In genomic region chrX:42384956-42385355, GRCh38 we compare ENCODE assay signal across 23 cellular contexts.
A peak's percentile ranks its signal among the peaks of the same experiment; 100 is the strongest.
DNase-seq lines count a peak whose midpoint lies in the region; ATAC-seq and TF ChIP-seq lines count a peak whose summit lies in the region.
"Had no signal": no experiment of that assay in that cellular context is flagged by ENCODE, and none has a peak within 500 bp of the region (broad histone marks: within the 10 kb centered on the region; RNA-seq: fewer than 3 reads in every experiment).

No MANE protein-coding gene starts in this region.

- H4K20me1 ChIP-seq in MM.1S (ENCODE audit: insufficient read depth, low read length), result no peaks in the 10 kb centered on the region
- H4K20me1 ChIP-seq: BLaER1 had no signal

- H3K27ac Mint-ChIP-seq in MCF 10A (ENCODE audit: low read depth, unreplicated experiment), result no peak overlapping the region
- H3K27ac Mint-ChIP-seq: memory B cell, T-cell had no signal

- no peak overlapping the region for H2AK5ac ChIP-seq in mesendoderm (ENCODE audit: low read length)

- peaks cover 0 to 36% of the 10 kb centered on the region in 2 donors for H3K27me3 ChIP-seq in breast epithelium
- H3K27me3 ChIP-seq in foreskin keratinocyte, result no peaks in the 10 kb centered on the region
- H3K27me3 ChIP-seq in MM.1S (replicated peaks; ENCODE audit: insufficient read depth, low read length), result no peaks in the 10 kb centered on the region
- no peaks in the 10 kb centered on the region for H3K27me3 ChIP-seq in mesendoderm (ENCODE audit: insufficient read depth, low read length, poor library complexity)
- no peaks in the 10 kb centered on the region for H3K27me3 ChIP-seq in BE2C
- H3K27me3 ChIP-seq: colonic mucosa had no signal

- H3K56ac ChIP-seq in mesendoderm (ENCODE audit: low read length), result no peak overlapping the region

- H3F3A ChIP-seq in MM.1S (ENCODE audit: insufficient read depth, low read length), result no peaks in the 10 kb centered on the region

- H3K79me2 ChIP-seq in MM.1S (ENCODE audit: low read length) (no peaks in the 10 kb centered on the region), mesendoderm (ENCODE audit: control insufficient read depth, insufficient read depth, low read length) (no peaks in the 10 kb centered on the region)

- no peak for TF ChIP-seq POLR2A in breast epithelium (IDR thresholded peaks at IDR 0.05)

- no peak overlapping the region for H2AFZ ChIP-seq in MM.1S (ENCODE audit: low read length)

- intact Hi-C loops in MCF 10A (cut with micrococcal nuclease), result no loop called here
- intact Hi-C loops in breast epithelium (cut with DNase I; ENCODE audit: low total_unique reads), result no loop called here

- peaks cover 81% of the 10 kb centered on the region for H3K27me3 Mint-ChIP-seq in MCF 10A (ENCODE audit: insufficient read depth, unreplicated experiment)
- H3K27me3 Mint-ChIP-seq: effector memory CD8-positive, alpha-beta T cell had no signal

- no peaks in the 10 kb centered on the region for H3K79me1 ChIP-seq in mesendoderm (ENCODE audit: low read length)

- no CpG with 5 or more reads among the region's 1 CpG for WGBS in mesendoderm (ENCODE audit: extremely low coverage, insufficient coverage, low lambda C conversion rate)

- H3K4me3 ChIP-seq in breast epithelium (no peak overlapping the region), MM.1S (ENCODE audit: low read length) (no peak overlapping the region), mesendoderm (ENCODE audit: low read length) (no peak overlapping the region), BE2C (ENCODE audit: low read depth, low read length) (no peak overlapping the region)
- H3K4me3 ChIP-seq: A549, BLaER1, colonic mucosa, prostate gland had no signal

- H3K4me2 ChIP-seq in MM.1S (ENCODE audit: low read depth, low read length), result no peak overlapping the region
- H3K4me2 ChIP-seq in mesendoderm (ENCODE audit: low read length), result no peak overlapping the region
- H3K4me2 ChIP-seq: A549, BLaER1 had no signal

- H4K8ac ChIP-seq in mesendoderm (ENCODE audit: low read depth, low read length), result no peak overlapping the region

- H3K9ac ChIP-seq in MM.1S (ENCODE audit: low read length) (no peak overlapping the region), mesendoderm (ENCODE audit: low read length) (no peak overlapping the region)
- H3K9ac ChIP-seq: BLaER1 had no signal

- ATAC-seq in foreskin keratinocyte (peak; percentile 68), HG03095 (IDR thresholded peaks at IDR 0.05; ENCODE audit: unreplicated experiment) (no peak)
- ATAC-seq: A549; effector memory CD8-positive, alpha-beta T cell; T-cell had no signal

- H3K36me3 Mint-ChIP-seq in MCF 10A (ENCODE audit: insufficient read depth, unreplicated experiment), result no peaks in the 10 kb centered on the region
- H3K36me3 Mint-ChIP-seq: memory B cell, T-cell had no signal

- POLR2A ChIA-PET in MCF 10A (lab: Yijun Ruan, JAX), result interaction anchor here (1.2 kb wide), 1 partner anchor 9 kb away, joined by 3 read pairs; no protein-coding TSS in a partner anchor

- no peak overlapping the region for H3K4ac ChIP-seq in mesendoderm (ENCODE audit: low read depth, low read length)

- CTCF ChIA-PET in MCF 10A (lab: Yijun Ruan, JAX), result interaction anchor here (0.9 to 1.1 kb wide), 2 partner anchors 9 to 14 kb away, joined by 3 to 4 read pairs; no protein-coding TSS in a partner anchor

- H2BK5ac ChIP-seq in mesendoderm (ENCODE audit: low read length), result no peak overlapping the region

- no peaks in the 10 kb centered on the region for H3K4me1 Mint-ChIP-seq in MCF 10A (ENCODE audit: insufficient read depth, unreplicated experiment)

- no peak overlapping the region for H2BK120ac ChIP-seq in mesendoderm (ENCODE audit: low read depth, low read length)

- DNase-seq in MCF 10A (ENCODE audit: unreplicated experiment) (peak; percentile 69), breast epithelium (ENCODE audit: low spot score in 2 of 2) (no peak), SK-MEL-5 (ENCODE audit: low read depth, low spot score) (peak; percentile 22), foreskin keratinocyte (peak in 1 of 2 donors; percentile 25), MM.1S (no peak), mesendoderm (no peak), BE2C (no peak)
- DNase-seq: activated CD4-positive, alpha-beta T cell treated with anti-CD3 and anti-CD28 coated beads for 1 hour; activated naive CD4-positive, alpha-beta T cell; activated T-cell treated with anti-CD3 and anti-CD28 coated beads, Interleukin-2, amount 50 U/mL, for 1 hour; colonic mucosa; COR-L47; effector memory CD8-positive, alpha-beta T cell; glutamatergic neuron; IMR-90; NCI-H2081; T-cell; trophoblast cell had no signal

- no peak overlapping the region for H3K23ac ChIP-seq in mesendoderm (ENCODE audit: low read length)

- in situ Hi-C loops in SK-MEL-5 (cut with HindIII; ENCODE audit: low pct_unique_long_range_greater_than_20kb, low sequenced_read_pairs), result no loop called here

- H3K4me3 Mint-ChIP-seq in MCF 10A (ENCODE audit: unreplicated experiment), result no peak overlapping the region
- H3K4me3 Mint-ChIP-seq: effector memory CD8-positive, alpha-beta T cell; memory B cell; T-cell had no signal

- no peak for TF ChIP-seq CTCF in MCF 10A (IDR thresholded peaks at IDR 0.05; ENCODE audit: unreplicated experiment)
- TF ChIP-seq CTCF in breast epithelium (IDR thresholded peaks at IDR 0.05), result no peak
- no peak for TF ChIP-seq CTCF in foreskin keratinocyte (conservative IDR thresholded peaks at IDR 0.05)
- TF ChIP-seq CTCF in MM.1S (IDR thresholded peaks at IDR 0.05; ENCODE audit: low read length), result no peak
- TF ChIP-seq CTCF in BE2C (IDR thresholded peaks at IDR 0.05; ENCODE audit: low read depth, low read length), result no peak

- H3K27ac ChIP-seq in breast epithelium (no peak overlapping the region), foreskin keratinocyte (no peak overlapping the region), MM.1S (ENCODE audit: low read length) (no peak overlapping the region), mesendoderm (ENCODE audit: low read depth, low read length) (no peak overlapping the region)
- H3K27ac ChIP-seq: A549, BLaER1, colonic mucosa, prostate gland had no signal

- H3K9me2 ChIP-seq in MM.1S (replicated peaks; ENCODE audit: insufficient read depth, low read length), result no peaks in the 10 kb centered on the region

- H3K9me3 ChIP-seq in breast epithelium (no peaks in the 10 kb centered on the region), MM.1S (replicated peaks; ENCODE audit: insufficient read depth, low read length) (no peaks in the 10 kb centered on the region), BE2C (no peaks in the 10 kb centered on the region)
- H3K9me3 ChIP-seq: A549, BLaER1, colonic mucosa, prostate gland had no signal

- H2BK15ac ChIP-seq in mesendoderm (replicated peaks; ENCODE audit: low read depth), result no peak overlapping the region

- H3K9me3 Mint-ChIP-seq in MCF 10A (ENCODE audit: unreplicated experiment), result no peaks in the 10 kb centered on the region
- H3K9me3 Mint-ChIP-seq: effector memory CD8-positive, alpha-beta T cell; memory B cell; T-cell had no signal

- H3K4me1 ChIP-seq in breast epithelium, result no peaks in the 10 kb centered on the region
- H3K4me1 ChIP-seq in foreskin keratinocyte, result no peaks in the 10 kb centered on the region
- no peaks in the 10 kb centered on the region for H3K4me1 ChIP-seq in MM.1S (ENCODE audit: low read length)
- H3K4me1 ChIP-seq in mesendoderm (ENCODE audit: control insufficient read depth, low read depth, low read length), result no peaks in the 10 kb centered on the region
- no peaks in the 10 kb centered on the region for H3K4me1 ChIP-seq in BE2C
- H3K4me1 ChIP-seq: A549, BLaER1, colonic mucosa, prostate gland had no signal

- no peaks in the 10 kb centered on the region for H3K36me3 ChIP-seq in breast epithelium
- H3K36me3 ChIP-seq in MM.1S (replicated peaks; ENCODE audit: insufficient read depth, low read length), result no peaks in the 10 kb centered on the region
- H3K36me3 ChIP-seq in mesendoderm (ENCODE audit: control insufficient read depth, insufficient read depth, low read length), result no peaks in the 10 kb centered on the region
- no peaks in the 10 kb centered on the region for H3K36me3 ChIP-seq in BE2C
- H3K36me3 ChIP-seq: BLaER1, colonic mucosa, prostate gland had no signal

- no peak overlapping the region for H3K18ac ChIP-seq in mesendoderm (ENCODE audit: low read length)

- no peak overlapping the region for H4K5ac ChIP-seq in mesendoderm (ENCODE audit: low read length)

- no TSS peak for BruUV-seq in MCF 10A (replicated peaks; lab: Mats Ljungman, UMichigan)

Comparison
In these comparisons a context has a peak if more than half of its experiments do, and no peak if none do; other contexts are left out.
1. DNase-seq: peak in MCF 10A (single experiment) and SK-MEL-5 (single experiment); none in breast epithelium (0 of 2), MM.1S (single experiment), mesendoderm (single experiment) and BE2C (single experiment).